11 cellular contexts compared by ENCODE assay signal in the genomic region with DNA sequence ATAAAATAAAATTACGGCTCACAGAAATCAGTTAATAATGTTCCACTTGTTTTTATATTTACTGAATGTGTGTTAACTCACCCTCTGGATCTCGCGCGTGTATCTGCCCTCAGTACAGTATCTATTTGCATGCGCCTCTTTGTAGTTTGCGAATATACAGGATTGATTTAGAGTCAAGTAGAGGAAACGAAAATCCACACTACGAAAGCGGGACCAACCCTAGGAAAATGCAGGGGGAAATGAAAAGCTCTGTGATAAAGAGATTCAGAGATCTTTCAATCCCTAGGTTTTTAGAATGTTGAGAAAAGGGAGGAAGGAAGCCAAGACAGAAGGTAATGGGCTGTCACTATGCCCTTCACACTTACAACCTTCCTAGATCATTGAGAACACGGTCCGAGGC. TPM values are rescaled to one million over a fixed set of nuclear protein-coding genes. Genes with fewer than 3 reads are reported as not detected.
DNase-seq lines count a peak whose midpoint lies in the region; TF ChIP-seq lines count a peak whose summit lies in the region.
"Had no signal": no experiment of that assay in that cellular context is flagged by ENCODE, and none has a peak within 500 bp of the region (broad histone marks: within the 10 kb centered on the region; RNA-seq: fewer than 3 reads in every experiment).

No MANE protein-coding gene starts in this region.

- H4K20me1 ChIP-seq in hepatocyte (ENCODE audit: insufficient read depth, poor library complexity, severe bottlenecking) = no peaks in the 10 kb centered on the region

- peak overlapping the region; percentile 90 for H3K4me2 ChIP-seq in hepatocyte

- H2AFZ ChIP-seq in hepatocyte = peak overlapping the region; percentile 66

- no peaks in the 10 kb centered on the region for H3K9me3 Mint-ChIP-seq in activated CD4-positive, alpha-beta T cell treated with anti-CD3 and anti-CD28 coated beads, Interleukin-2, amount 10 ng/mL, durations not matched to agents 7 days and 5 days

- WGBS in hepatocyte (ENCODE audit: low lambda C conversion rate, missing lambda C conversion rate) = 25% methylated on average over 11 of the region's 11 CpGs

- H3K4me3 Mint-ChIP-seq in activated CD4-positive, alpha-beta T cell treated with anti-CD3 and anti-CD28 coated beads, Interleukin-2, amount 10 ng/mL, durations not matched to agents 7 days and 5 days = no peak overlapping the region

- H3K27ac Mint-ChIP-seq in activated CD4-positive, alpha-beta T cell treated with anti-CD3 and anti-CD28 coated beads, Interleukin-2, amount 10 ng/mL, durations not matched to agents 7 days and 5 days = no peak overlapping the region

- peaks cover 49% of the 10 kb centered on the region for H3K27me3 ChIP-seq in hepatocyte

- no peaks in the 10 kb centered on the region for H3K4me1 ChIP-seq in hepatocyte (ENCODE audit: insufficient read depth)
- H3K4me1 ChIP-seq: HAP-1 had no signal

- POLR2A ChIA-PET in activated CD4-positive, alpha-beta T cell treated with anti-CD3 and anti-CD28 coated beads, Interleukin-2, amount 10 ng/mL, durations not matched to agents 7 days and 5 days (lab: Charles Lee) = no interaction called here

- H3K36me3 ChIP-seq in hepatocyte (replicated peaks; ENCODE audit: insufficient read depth, low read depth) = no peaks in the 10 kb centered on the region
- H3K36me3 ChIP-seq: HAP-1 had no signal

- peaks cover 22% of the 10 kb centered on the region for H3K27me3 Mint-ChIP-seq in activated CD4-positive, alpha-beta T cell treated with anti-CD3 and anti-CD28 coated beads, Interleukin-2, amount 10 ng/mL, durations not matched to agents 7 days and 5 days

- no peaks in the 10 kb centered on the region for H3K36me3 Mint-ChIP-seq in activated CD4-positive, alpha-beta T cell treated with anti-CD3 and anti-CD28 coated beads, Interleukin-2, amount 10 ng/mL, durations not matched to agents 7 days and 5 days (ENCODE audit: low read depth)

- H3K79me2 ChIP-seq in hepatocyte = no peaks in the 10 kb centered on the region

- H3K9me3 ChIP-seq in hepatocyte (ENCODE audit: low read depth) = no peaks in the 10 kb centered on the region
- H3K9me3 ChIP-seq: HAP-1 had no signal

- CTCF ChIA-PET in activated CD4-positive, alpha-beta T cell treated with anti-CD3 and anti-CD28 coated beads, Interleukin-2, amount 10 ng/mL, durations not matched to agents 7 days and 5 days (lab: Charles Lee) = interaction anchor here (0.5 kb wide), 1 partner anchor 114 kb away, joined by 3 read pairs; no protein-coding TSS in a partner anchor

- no peak for TF ChIP-seq CTCF in hepatocyte (IDR thresholded peaks at IDR 0.05; ENCODE audit: poor library complexity)

- DNase-seq in DMS153 treated with DMSO at 0.1 percent for 48 hours (lab: John Stamatoyannopoulos, UW; ENCODE audit: unreplicated experiment) (peak; percentile 57), DMS153 (lab: John Stamatoyannopoulos, UW) (no peak), NCI-H748 (lab: John Stamatoyannopoulos, UW; ENCODE audit: unreplicated experiment) (peak; percentile 56), hepatocyte (ENCODE audit: low spot score) (no peak), pons (ENCODE audit: low spot score) (peak; percentile 64), T1000 (lab: John Stamatoyannopoulos, UW) (no peak), cortex of kidney (lab: John Stamatoyannopoulos, UW) (no peak)
- no peak for DNase-seq in activated CD4-positive, alpha-beta T cell treated with anti-CD3 and anti-CD28 coated beads, Interleukin-2, amount 10 ng/mL, durations not matched to agents 7 days and 5 days
- DNase-seq: 8988T had no signal

- no peaks in the 10 kb centered on the region for H3K9me2 ChIP-seq in hepatocyte (replicated peaks; ENCODE audit: insufficient read depth)

- H3K4me3 ChIP-seq in hepatocyte = no peak overlapping the region
- H3K4me3 ChIP-seq: HAP-1, lung had no signal

- H3K27ac ChIP-seq in hepatocyte = no peak overlapping the region

- no peaks in the 10 kb centered on the region for H3K4me1 Mint-ChIP-seq in activated CD4-positive, alpha-beta T cell treated with anti-CD3 and anti-CD28 coated beads, Interleukin-2, amount 10 ng/mL, durations not matched to agents 7 days and 5 days

RNA-seq across cellular contexts. Expression of a gene that starts 0.9 kb away (rescaled TPM):
- total RNA-seq in hepatocyte = 0.87 and 1.0 TPM in 2 replicates
- 0.19 and 0.24 TPM in 2 replicates for polyA plus RNA-seq in hepatocyte
- total RNA-seq in activated CD4-positive, alpha-beta T cell treated with anti-CD3 and anti-CD28 coated beads, Interleukin-2, amount 10 ng/mL, durations not matched to agents 7 days and 5 days = not detected

Comparison
In these comparisons a context has a peak if more than half of its experiments do, and no peak if none do; other contexts are left out.
1. DNase-seq: peak in DMS153 treated with DMSO at 0.1 percent for 48 hours (single experiment), NCI-H748 (single experiment) and pons (single experiment); none in DMS153 (single experiment), hepatocyte (single experiment), T1000 (single experiment), cortex of kidney (single experiment) and activated CD4-positive, alpha-beta T cell treated with anti-CD3 and anti-CD28 coated beads, Interleukin-2, amount 10 ng/mL, durations not matched to agents 7 days and 5 days (single experiment).